ENCODE assay signal across 10 cellular contexts in genomic region chr16:51953541-51953940, GRCh38.
"Had no signal": no experiment of that assay in that cellular context is flagged by ENCODE, and none has a peak within 500 bp of the region (broad histone marks: within the 10 kb centered on the region; RNA-seq: fewer than 3 reads in every experiment).

No MANE protein-coding gene starts in this region.

- ATAC-seq: HCT116 had no signal

- H3K36me3 Mint-ChIP-seq: IgD-negative memory B cell had no signal

- FAIRE-seq: HTR-8/SVneo had no signal

- H2AFZ ChIP-seq: GM23248 had no signal

- H3K4me1 Mint-ChIP-seq: IgD-negative memory B cell had no signal

- H3K4me2 ChIP-seq: KMS-11 had no signal

- H3K36me3 ChIP-seq: HAP-1 had no signal

- H3K9me3 ChIP-seq: HAP-1 had no signal

- H3K27ac ChIP-seq: GM23248, KMS-11 had no signal

- H3K9me3 Mint-ChIP-seq: HFFc6 had no signal

- H3K9ac ChIP-seq: GM23248, KMS-11 had no signal

- H3K4me3 ChIP-seq: GM23248, HAP-1 had no signal

- DNase-seq: GM23248, H7, HFFc6, Karpas-422, KBM-7 had no signal

- H3K27ac Mint-ChIP-seq: HFFc6 had no signal

- H3K4me3 Mint-ChIP-seq: HFFc6, IgD-negative memory B cell had no signal

- H3K4me1 ChIP-seq: HAP-1 had no signal
